Comparison of ENCODE assay signal across 1 cellular context in genomic region chr2:108667140-108667539, GRCh38.
TF ChIP-seq lines count a peak whose summit lies in the region.

No MANE protein-coding gene starts in this region.

TF ChIP-seq in HepG2, 621 proteins besides CTCF, POLR2A, EP300 and RAD21 (continued from another document):
- TF ChIP-seq, protein P1, sequence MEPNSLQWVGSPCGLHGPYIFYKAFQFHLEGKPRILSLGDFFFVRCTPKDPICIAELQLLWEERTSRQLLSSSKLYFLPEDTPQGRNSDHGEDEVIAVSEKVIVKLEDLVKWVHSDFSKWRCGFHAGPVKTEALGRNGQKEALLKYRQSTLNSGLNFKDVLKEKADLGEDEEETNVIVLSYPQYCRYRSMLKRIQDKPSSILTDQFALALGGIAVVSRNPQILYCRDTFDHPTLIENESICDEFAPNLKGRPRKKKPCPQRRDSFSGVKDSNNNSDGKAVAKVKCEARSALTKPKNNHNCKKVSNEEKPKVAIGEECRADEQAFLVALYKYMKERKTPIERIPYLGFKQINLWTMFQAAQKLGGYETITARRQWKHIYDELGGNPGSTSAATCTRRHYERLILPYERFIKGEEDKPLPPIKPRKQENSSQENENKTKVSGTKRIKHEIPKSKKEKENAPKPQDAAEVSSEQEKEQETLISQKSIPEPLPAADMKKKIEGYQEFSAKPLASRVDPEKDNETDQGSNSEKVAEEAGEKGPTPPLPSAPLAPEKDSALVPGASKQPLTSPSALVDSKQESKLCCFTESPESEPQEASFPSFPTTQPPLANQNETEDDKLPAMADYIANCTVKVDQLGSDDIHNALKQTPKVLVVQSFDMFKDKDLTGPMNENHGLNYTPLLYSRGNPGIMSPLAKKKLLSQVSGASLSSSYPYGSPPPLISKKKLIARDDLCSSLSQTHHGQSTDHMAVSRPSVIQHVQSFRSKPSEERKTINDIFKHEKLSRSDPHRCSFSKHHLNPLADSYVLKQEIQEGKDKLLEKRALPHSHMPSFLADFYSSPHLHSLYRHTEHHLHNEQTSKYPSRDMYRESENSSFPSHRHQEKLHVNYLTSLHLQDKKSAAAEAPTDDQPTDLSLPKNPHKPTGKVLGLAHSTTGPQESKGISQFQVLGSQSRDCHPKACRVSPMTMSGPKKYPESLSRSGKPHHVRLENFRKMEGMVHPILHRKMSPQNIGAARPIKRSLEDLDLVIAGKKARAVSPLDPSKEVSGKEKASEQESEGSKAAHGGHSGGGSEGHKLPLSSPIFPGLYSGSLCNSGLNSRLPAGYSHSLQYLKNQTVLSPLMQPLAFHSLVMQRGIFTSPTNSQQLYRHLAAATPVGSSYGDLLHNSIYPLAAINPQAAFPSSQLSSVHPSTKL (CRISPR knock-in tag; IDR thresholded peaks at IDR 0.05): 0 out of 2 replicates have a peak, but pooled peaks have one; percentile 10
- peak; percentile 67 for TF ChIP-seq CEBPG (CRISPR knock-in tag; IDR thresholded peaks at IDR 0.05)
- TF ChIP-seq CEBPB (IDR thresholded peaks at IDR 0.05; ENCODE audit: borderline replicate concordance, low read depth, low read length): peak; percentile 56; the same call in 1 of the 2 replicates
